10 cellular contexts compared by ENCODE assay signal in the genomic region with DNA sequence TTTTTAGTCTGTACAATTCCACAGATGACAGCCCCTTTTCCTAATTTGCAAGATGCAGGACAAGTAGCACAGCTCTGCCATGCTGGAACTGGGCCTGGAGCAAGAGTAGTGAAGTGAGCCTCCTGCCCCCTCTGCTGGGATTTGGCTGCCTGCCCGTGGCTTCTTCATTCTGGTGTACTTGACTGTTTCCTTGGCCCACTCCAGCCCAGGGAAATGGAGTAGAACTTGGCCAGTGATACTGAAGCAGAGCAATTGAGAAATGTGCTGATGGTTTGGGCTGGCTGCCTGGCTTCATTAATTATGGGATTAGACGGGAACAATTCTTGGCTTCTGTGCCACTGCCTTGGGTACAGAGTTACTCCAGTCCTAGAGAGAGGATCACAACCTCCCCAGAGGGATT. TPM values are rescaled to one million over a fixed set of nuclear protein-coding genes. Genes with fewer than 3 reads are reported as not detected.
DNase-seq lines count a peak whose midpoint lies in the region; ATAC-seq, FAIRE-seq and TF ChIP-seq lines count a peak whose summit lies in the region.
"Had no signal": no experiment of that assay in that cellular context is flagged by ENCODE, and none has a peak within 500 bp of the region (broad histone marks: within the 10 kb centered on the region; RNA-seq: fewer than 3 reads in every experiment).

No MANE protein-coding gene starts in this region.

- H3K4me1 Mint-ChIP-seq in effector memory CD8-positive, alpha-beta T cell (ENCODE audit: low read depth in 2 of 2), result peaks cover 35 to 46% of the 10 kb centered on the region in 2 donors

- H3K27me3 ChIP-seq in WERI-Rb-1 (ENCODE audit: insufficient read depth, low read depth, severe bottlenecking), result no peaks in the 10 kb centered on the region

- no peaks in the 10 kb centered on the region for H3K9me3 ChIP-seq in WERI-Rb-1 (ENCODE audit: severe bottlenecking)

- H3K4me3 Mint-ChIP-seq in effector memory CD8-positive, alpha-beta T cell, result peak overlapping the region in 1 of 2 donors; percentile 40
- H3K4me3 Mint-ChIP-seq: activated B cell treated with CpG ODN at 0.5 μM for 24 hours had no signal

- in situ Hi-C loops in G401 (cut with HindIII; ENCODE audit: low sequenced_read_pairs), result no loop called here

- TF ChIP-seq CTCF in WERI-Rb-1 (IDR thresholded peaks at IDR 0.05; ENCODE audit: low read depth, low read length), result peak; percentile 30; the same call in 1 of the 2 replicates

- peaks cover 11% of the 10 kb centered on the region for H3K36me3 Mint-ChIP-seq in effector memory CD8-positive, alpha-beta T cell (ENCODE audit: insufficient read depth)

- no peaks in the 10 kb centered on the region for H3K27me3 Mint-ChIP-seq in effector memory CD8-positive, alpha-beta T cell
- H3K27me3 Mint-ChIP-seq: activated B cell treated with CpG ODN at 0.5 μM for 24 hours had no signal

- no peak overlapping the region for H3K4me3 ChIP-seq in WERI-Rb-1 (ENCODE audit: low read depth, low read length)

- H3K27ac ChIP-seq in WERI-Rb-1, result no peak overlapping the region

- no peaks in the 10 kb centered on the region for H3K36me3 ChIP-seq in WERI-Rb-1

- no peak for ATAC-seq in effector memory CD8-positive, alpha-beta T cell (replicated peaks)
- no peak for ATAC-seq in HG02938 (IDR thresholded peaks at IDR 0.05; ENCODE audit: unreplicated experiment)

- no peaks in the 10 kb centered on the region for H3K9me3 Mint-ChIP-seq in effector memory CD8-positive, alpha-beta T cell
- H3K9me3 Mint-ChIP-seq: activated B cell treated with CpG ODN at 0.5 μM for 24 hours had no signal

- intact Hi-C loops in cardiac septum (cut with DNase I), result no loop called here

- FAIRE-seq in urothelium cell line (lab: Jason Lieb, UNC), result no peak

- H3K27ac Mint-ChIP-seq in effector memory CD8-positive, alpha-beta T cell, result no peak overlapping the region
- H3K27ac Mint-ChIP-seq: activated B cell treated with CpG ODN at 0.5 μM for 24 hours had no signal

- DNase-seq in G401 (ENCODE audit: low spot score) (peak; percentile 89), WERI-Rb-1 (no peak), cardiac septum (ENCODE audit: low spot score) (peak; percentile 87), renal cortical epithelial cell (ENCODE audit: low read depth) (peak; percentile 77), urothelium cell line (ENCODE audit: low spot score) (no peak)
- no peak for DNase-seq in activated CD8-positive, alpha-beta memory T cell treated with anti-CD3 and anti-CD28 coated beads, Interleukin-2, amount 50 U/mL, for 4 hours
- no peak for DNase-seq in effector memory CD8-positive, alpha-beta T cell
- DNase-seq: activated B cell treated with CpG ODN at 0.5 μM for 24 hours; stimulated activated naive CD4-positive, alpha-beta T cell had no signal

RNA-seq across cellular contexts. Expression of a gene that starts 2.8 kb away (rescaled TPM):
- 12.9 and 18.9 TPM in 2 replicates for total RNA-seq in G401 (2014; rRNA removed; shearing (Covaris generic))
- 161 TPM for total RNA-seq in cardiac septum
- total RNA-seq in renal cortical epithelial cell, result 14.2 and 17.2 TPM in 2 replicates

Comparison
In these comparisons a context has a peak if more than half of its experiments do, and no peak if none do; other contexts are left out.
1. DNase-seq: peak in G401 (single experiment), cardiac septum (single experiment) and renal cortical epithelial cell (single experiment); none in WERI-Rb-1 (single experiment), activated CD8-positive, alpha-beta memory T cell treated with anti-CD3 and anti-CD28 coated beads, Interleukin-2, amount 50 U/mL, for 4 hours (single experiment), urothelium cell line (single experiment) and effector memory CD8-positive, alpha-beta T cell (0 of 3).